25 cellular contexts compared by ENCODE assay signal in the genomic region with DNA sequence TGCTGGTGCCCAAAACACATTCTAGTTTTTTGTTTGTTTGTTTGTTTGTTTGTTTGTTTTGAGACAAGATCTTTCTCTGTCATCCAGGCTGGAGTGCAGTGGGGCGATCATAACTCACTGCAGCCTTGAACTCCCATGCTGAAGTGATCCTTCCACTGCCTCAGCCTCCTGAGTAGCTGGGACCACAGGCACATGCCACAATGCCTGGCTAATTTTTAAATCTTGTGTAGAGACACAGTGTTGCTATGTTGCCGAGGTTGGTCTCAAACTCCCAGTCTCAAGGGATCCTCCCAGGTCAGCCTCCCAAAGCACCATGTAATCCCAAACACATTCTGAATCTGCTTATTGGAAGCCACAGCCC. TPM values are rescaled to one million over a fixed set of nuclear protein-coding genes. Genes with fewer than 3 reads are reported as not detected.
DNase-seq lines count a peak whose midpoint lies in the region; ATAC-seq, FAIRE-seq and TF ChIP-seq lines count a peak whose summit lies in the region.
"Had no signal": no experiment of that assay in that cellular context is flagged by ENCODE, and none has a peak within 500 bp of the region (broad histone marks: within the 10 kb centered on the region; RNA-seq: fewer than 3 reads in every experiment).

No MANE protein-coding gene starts in this region.

- peak; percentile 37 to 52 for ATAC-seq in activated T-cell treated with anti-CD3 and anti-CD28 coated beads, Interleukin-2, amount 50 U/mL, for 72 hours (replicated peaks in 1 of 2)
- ATAC-seq in GM12878: no peak; the same call in 2 of the 3 replicates
- peak; percentile 49 for ATAC-seq in stimulated activated effector memory CD8-positive, alpha-beta T cell treated with anti-CD3 and anti-CD28 coated beads, Interleukin-12 subunit alpha, Interleukin-12 subunit beta, amount 100 ng/mL, for 72 hours
- ATAC-seq in effector memory CD8-positive, alpha-beta T cell (replicated peaks): no peak
- ATAC-seq: A549 had no signal

- BruUV-seq in GM12878 (replicated peaks; lab: Mats Ljungman, UMichigan): no TSS peak

- H3K4me3 ChIP-seq in GM12878: no peak overlapping the region
- H3K4me3 ChIP-seq in small intestine (ENCODE audit: low read depth in 1 of 2, low read length in 2 of 2): no peak overlapping the region
- H3K4me3 ChIP-seq: A549; BLaER1 treated with 17β-estradiol and CSF1 and Interleukin-3, amounts not matched to agents 10 nM and 100 nM; GM23248 had no signal

- peaks cover 25% of the 10 kb centered on the region for H3K4me1 Mint-ChIP-seq in activated T-cell treated with anti-CD3 and anti-CD28 coated beads, Interleukin-2, amount 50 U/mL, for 72 hours (ENCODE audit: low read depth)
- H3K4me1 Mint-ChIP-seq in stimulated activated effector memory CD8-positive, alpha-beta T cell treated with anti-CD3 and anti-CD28 coated beads, Interleukin-12 subunit alpha, Interleukin-12 subunit beta, amount 100 ng/mL, for 72 hours: peaks cover 20% of the 10 kb centered on the region
- no peaks in the 10 kb centered on the region for H3K4me1 Mint-ChIP-seq in effector memory CD8-positive, alpha-beta T cell (ENCODE audit: low read depth in 2 of 2)
- H3K4me1 Mint-ChIP-seq: CD14-positive monocyte; CD8-positive, alpha-beta memory T cell had no signal

- H3K27me3 ChIP-seq in GM12878 (replicated peaks in 1 of 2; ENCODE audit: control insufficient read depth in 2 of 2, insufficient read depth in 2 of 2, low read length in 1 of 2) (no peaks in the 10 kb centered on the region), small intestine (ENCODE audit: control insufficient read depth in 2 of 2, insufficient read depth in 2 of 2, low read length in 2 of 2) (no peaks in the 10 kb centered on the region)
- H3K27me3 ChIP-seq: BE2C; BLaER1 treated with 17β-estradiol and CSF1 and Interleukin-3, amounts not matched to agents 10 nM and 100 nM had no signal

- peaks cover 10 to 13% of the 10 kb centered on the region in 2 donors for H3K9me3 Mint-ChIP-seq in activated T-cell treated with anti-CD3 and anti-CD28 coated beads, Interleukin-2, amount 50 U/mL, for 72 hours
- H3K9me3 Mint-ChIP-seq in stimulated activated effector memory CD8-positive, alpha-beta T cell treated with anti-CD3 and anti-CD28 coated beads, Interleukin-12 subunit alpha, Interleukin-12 subunit beta, amount 100 ng/mL, for 72 hours: peaks cover 5% of the 10 kb centered on the region
- H3K9me3 Mint-ChIP-seq in effector memory CD8-positive, alpha-beta T cell: peaks cover 2 to 8% of the 10 kb centered on the region in 2 donors

- TF ChIP-seq POLR2A in GM12891 (IDR thresholded peaks at IDR 0.05; ENCODE audit: low read depth, low read length): no peak
- no peak for TF ChIP-seq POLR2A in GM12878 (IDR thresholded peaks at IDR 0.05; ENCODE audit: low read depth, low read length)

- TF ChIP-seq RAD21 in GM12878 (IDR thresholded peaks at IDR 0.05; ENCODE audit: insufficient read depth, low read depth, low read length): no peak

- RAD21 ChIA-PET in GM12878 (lab: Charles Lee; ENCODE audit: unreplicated experiment): no interaction called here

- H3K79me2 ChIP-seq in GM12878 (ENCODE audit: control insufficient read depth, insufficient read depth, low read length): no peaks in the 10 kb centered on the region

- peaks cover 14 to 22% of the 10 kb centered on the region in 2 donors for H3K36me3 Mint-ChIP-seq in activated T-cell treated with anti-CD3 and anti-CD28 coated beads, Interleukin-2, amount 50 U/mL, for 72 hours (ENCODE audit: insufficient read depth in 2 of 2)
- H3K36me3 Mint-ChIP-seq in stimulated activated effector memory CD8-positive, alpha-beta T cell treated with anti-CD3 and anti-CD28 coated beads, Interleukin-12 subunit alpha, Interleukin-12 subunit beta, amount 100 ng/mL, for 72 hours: peaks cover 48% of the 10 kb centered on the region
- no peaks in the 10 kb centered on the region for H3K36me3 Mint-ChIP-seq in effector memory CD8-positive, alpha-beta T cell (ENCODE audit: insufficient read depth)

- H3K4me3 Mint-ChIP-seq in activated T-cell treated with anti-CD3 and anti-CD28 coated beads, Interleukin-2, amount 50 U/mL, for 72 hours: no peak overlapping the region
- H3K4me3 Mint-ChIP-seq in stimulated activated effector memory CD8-positive, alpha-beta T cell treated with anti-CD3 and anti-CD28 coated beads, Interleukin-12 subunit alpha, Interleukin-12 subunit beta, amount 100 ng/mL, for 72 hours: no peak overlapping the region
- no peak overlapping the region for H3K4me3 Mint-ChIP-seq in effector memory CD8-positive, alpha-beta T cell
- H3K4me3 Mint-ChIP-seq: CD14-positive monocyte; CD4-positive, alpha-beta T cell; CD8-positive, alpha-beta memory T cell had no signal

- TF ChIP-seq CTCF in GM12878 (IDR thresholded peaks at IDR 0.05 in 2 of 3, conservative IDR thresholded peaks at IDR 0.05 in 1 of 3; ENCODE audit: control insufficient read depth in 2 of 3, extremely low read depth in 1 of 3, insufficient read depth in 1 of 3, low read depth in 3 of 3, low read length in 3 of 3): no peak

- in situ Hi-C loops in GM12878 (cut with MboI): no loop called here

- H3K9me3 ChIP-seq in GM12878 (replicated peaks; ENCODE audit: control insufficient read depth, insufficient read depth, low read length) (peaks cover 5% of the 10 kb centered on the region; the same call in 2 of the 3 replicates), small intestine (ENCODE audit: control insufficient read depth, low read depth) (no peaks in the 10 kb centered on the region)

- peak overlapping the region; percentile 52 for H3K27ac Mint-ChIP-seq in activated T-cell treated with anti-CD3 and anti-CD28 coated beads, Interleukin-2, amount 50 U/mL, for 72 hours
- peak overlapping the region; percentile 73 for H3K27ac Mint-ChIP-seq in stimulated activated effector memory CD8-positive, alpha-beta T cell treated with anti-CD3 and anti-CD28 coated beads, Interleukin-12 subunit alpha, Interleukin-12 subunit beta, amount 100 ng/mL, for 72 hours
- H3K27ac Mint-ChIP-seq in effector memory CD8-positive, alpha-beta T cell: no peak overlapping the region
- H3K27ac Mint-ChIP-seq: CD14-positive monocyte; CD4-positive, alpha-beta T cell had no signal

- H3K27me3 Mint-ChIP-seq in activated T-cell treated with anti-CD3 and anti-CD28 coated beads, Interleukin-2, amount 50 U/mL, for 72 hours (ENCODE audit: low read depth): peaks cover 7% of the 10 kb centered on the region
- H3K27me3 Mint-ChIP-seq in effector memory CD8-positive, alpha-beta T cell: peaks cover 0 to 38% of the 10 kb centered on the region in 2 donors

- H3K4me2 ChIP-seq in GM12878 (ENCODE audit: control insufficient read depth, insufficient read depth): no peak overlapping the region
- H3K4me2 ChIP-seq: A549; BLaER1 treated with 17β-estradiol and CSF1 and Interleukin-3, amounts not matched to agents 10 nM and 100 nM had no signal

- WGBS in GM12878 (ENCODE audit: insufficient coverage, insufficient replicate concordance, low lambda C conversion rate, missing lambda C conversion rate): 29% methylated on average over 2 of the region's 2 CpGs
- 68 to 95% (median 93%) methylated on average over 2 of the region's 2 CpGs for WGBS in small intestine, 3 donors

- H4K20me1 ChIP-seq in GM12878 (ENCODE audit: control insufficient read depth, insufficient read depth): no peaks in the 10 kb centered on the region
- H4K20me1 ChIP-seq: BLaER1 treated with 17β-estradiol and CSF1 and Interleukin-3, amounts not matched to agents 10 nM and 100 nM had no signal

- no peak overlapping the region for H3K9ac ChIP-seq in GM12878 (ENCODE audit: control insufficient read depth, insufficient read depth, low read length)
- H3K9ac ChIP-seq: BLaER1 treated with 17β-estradiol and CSF1 and Interleukin-3, amounts not matched to agents 10 nM and 100 nM; GM23248 had no signal

- POLR2A ChIA-PET in GM12878 (lab: Charles Lee): no interaction called here

- no peak overlapping the region for H3K27ac ChIP-seq in GM12878 (ENCODE audit: control insufficient read depth, insufficient read depth)
- H3K27ac ChIP-seq in small intestine (ENCODE audit: low read depth in 1 of 2, low read length in 1 of 2): no peak overlapping the region
- H3K27ac ChIP-seq: A549; BLaER1 treated with 17β-estradiol and CSF1 and Interleukin-3, amounts not matched to agents 10 nM and 100 nM; GM23248 had no signal

- CTCF ChIA-PET in GM12878 (lab: Yijun Ruan, JAX): interaction anchor here (1.0 to 1.2 kb wide), 2 partner anchors 9 to 59 kb away, joined by 3 to 5 read pairs; no protein-coding TSS in a partner anchor

- no peaks in the 10 kb centered on the region for H3K36me3 ChIP-seq in GM12878 (ENCODE audit: control insufficient read depth in 2 of 2, insufficient read depth in 2 of 2, low read length in 1 of 2)
- H3K36me3 ChIP-seq in small intestine (ENCODE audit: control insufficient read depth in 2 of 2, insufficient read depth in 2 of 2, low read length in 2 of 2): no peaks in the 10 kb centered on the region
- H3K36me3 ChIP-seq: BE2C had no signal

- SMC1A ChIA-PET in GM12878 (lab: Charles Lee; ENCODE audit: uncharacterized antibody, unreplicated experiment): no interaction called here

- TF ChIP-seq EP300 in GM12878 (IDR thresholded peaks at IDR 0.05; ENCODE audit: borderline replicate concordance in 1 of 2, control insufficient read depth in 1 of 2, low read depth in 2 of 2, low read length in 2 of 2): no peak

- intact Hi-C loops in GM12878 (cut with micrococcal nuclease; ENCODE audit: unreplicated experiment): no loop called here

- H3K4me1 ChIP-seq in GM12878 (ENCODE audit: control insufficient read depth, insufficient read depth, low read length) (no peaks in the 10 kb centered on the region; the same call in 1 of the 2 replicates), small intestine (ENCODE audit: control insufficient read depth in 2 of 2, insufficient read depth in 1 of 2, low read depth in 1 of 2, low read length in 1 of 2) (no peaks in the 10 kb centered on the region)
- H3K4me1 ChIP-seq: BE2C had no signal

- FAIRE-seq in GM12891 (lab: Jason Lieb, UNC): peak; percentile 33
- peak; percentile 23 for FAIRE-seq in GM12878 (lab: Jason Lieb, UNC)
- FAIRE-seq in small intestine (lab: Jason Lieb, UNC): no peak
- FAIRE-seq: A549, D721Med, H1 had no signal

- H2AFZ ChIP-seq in GM12878 (ENCODE audit: control insufficient read depth, low read depth, low read length): no peak overlapping the region
- H2AFZ ChIP-seq: GM23248 had no signal

- no peak for DNase-seq in activated T-cell treated with anti-CD3 and anti-CD28 coated beads, Interleukin-2, amount 50 U/mL, for 72 hours
- no peak for DNase-seq in activated T-cell treated with anti-CD3 and anti-CD28 coated beads, Interleukin-2, amount 50 U/mL, for 48 hours
- DNase-seq in GM12891 (ENCODE audit: insufficient read length, low spot score): no peak
- DNase-seq in GM12878 (ENCODE audit: low read depth, low spot score): no peak
- DNase-seq in stimulated activated effector memory CD8-positive, alpha-beta T cell treated with anti-CD3 and anti-CD28 coated beads, Interleukin-12 subunit alpha, Interleukin-12 subunit beta, amount 100 ng/mL, for 72 hours (ENCODE audit: low spot score in 2 of 2): no peak
- DNase-seq in effector memory CD8-positive, alpha-beta T cell: no peak
- DNase-seq in small intestine: no peak
- DNase-seq: 8988T; ACHN; AML-193; BE2C; CD4-positive, alpha-beta T cell; CD8-positive, alpha-beta memory T cell; DMS 273 treated with DMSO at 0.1 percent for 48 hours; DMS79; EL; GDM1; GM23248; H7; HCEC 1CT had no signal

RNA-seq across cellular contexts. Expression of gene PLA2G4C, which starts 15.8 kb away (rescaled TPM):
- 10 to 100 TPM; 13.7 to 23.9 TPM for total RNA-seq in activated T-cell treated with anti-CD3 and anti-CD28 coated beads, Interleukin-2, amount 50 U/mL, for 72 hours
- 3.1 TPM for polyA plus RNA-seq in GM12891 (2012; ENCODE audit: low read depth, missing spikeins)
- total RNA-seq in GM12878 (2013; cell fraction: nucleolus; rRNA removed): 64.9 and 70.4 TPM in 2 replicates
- 1.1 and 1.3 TPM in 2 replicates for total RNA-seq in GM12878 (2014; rRNA removed)
- 1.1 and 2.4 TPM in 2 replicates for total RNA-seq in GM12878 (2014; rRNA removed; fragmentation: Illumina TruSeq; extraction: Trizol)
- 2.3 and 2.7 TPM in 2 replicates for total RNA-seq in GM12878 (2021)
- polyA plus RNA-seq in GM12878 (2011; ENCODE audit: low read depth): 3.0 TPM
- polyA plus RNA-seq in GM12878 (2011; rRNA removed): 3.6 and 5.6 TPM in 2 replicates
- 3.8 and 5.5 TPM in 2 replicates for polyA plus RNA-seq in GM12878 (2011; cell fraction: cytosol; rRNA removed)
- 7.1 and 13.6 TPM in 2 replicates for polyA plus RNA-seq in GM12878 (2011; cell fraction: nucleus; rRNA removed)
- polyA plus RNA-seq in GM12878 (2012): 3.5 and 3.9 TPM in 2 replicates
- 0.35 and 1.1 TPM in 2 replicates for polyA plus RNA-seq in GM12878 (2014; fragmentation: Illumina TruSeq; extraction: Trizol)
- under 1 TPM; 0.53 to 0.64 TPM for polyA plus RNA-seq in GM12878 (2014; fragmentation: Nextera tagmentation; extraction: Ambion mirVana)
- polyA plus RNA-seq in GM12878 (2014; rRNA removed): 1.0 and 1.4 TPM in 2 replicates
- polyA plus RNA-seq in GM12878 (2016; fragmentation: Nextera tagmentation; extraction: Ambion mirVana): 1 to 10 TPM in 1 of 2 experiments, under 1 TPM in 1; 0.92 to 2.2 TPM
- 8.5 and 10.4 TPM in 2 replicates for polyA minus RNA-seq in GM12878 (2011; rRNA and poly(A)+ RNA removed)
- polyA minus RNA-seq in GM12878 (2011; cell fraction: cytosol; rRNA and poly(A)+ RNA removed): 2.1 and 4.2 TPM in 2 replicates
- polyA minus RNA-seq in GM12878 (2011; cell fraction: nucleus; rRNA and poly(A)+ RNA removed): 6.2 and 6.9 TPM in 2 replicates
- 10 to 100 TPM in 2 of 3 donors, 1 to 10 TPM in 1; 6.1 to 29.2 (median 16.8) TPM for polyA plus RNA-seq in small intestine
- total RNA-seq: H7 had no signal
- polyA plus RNA-seq: CD8-positive, alpha-beta memory T cell had no signal

RNA-seq across cellular contexts. Expression of gene CABP5, which starts 50.9 kb away (rescaled TPM):
- not detected for total RNA-seq in activated T-cell treated with anti-CD3 and anti-CD28 coated beads, Interleukin-2, amount 50 U/mL, for 72 hours
- polyA plus RNA-seq in GM12891 (2012; ENCODE audit: low read depth, missing spikeins): not detected
- not detected in 2 replicates for total RNA-seq in GM12878 (2013; cell fraction: nucleolus; rRNA removed)
- total RNA-seq in GM12878 (2014; rRNA removed): not detected in 2 replicates
- not detected in 2 replicates for total RNA-seq in GM12878 (2014; rRNA removed; fragmentation: Illumina TruSeq; extraction: Trizol)
- not detected in 2 replicates for total RNA-seq in GM12878 (2021)
- not detected for polyA plus RNA-seq in GM12878 (2011; ENCODE audit: low read depth)
- polyA plus RNA-seq in GM12878 (2011; rRNA removed): not detected in 2 replicates
- polyA plus RNA-seq in GM12878 (2011; cell fraction: cytosol; rRNA removed): not detected in 2 replicates
- not detected in 2 replicates for polyA plus RNA-seq in GM12878 (2011; cell fraction: nucleus; rRNA removed)
- polyA plus RNA-seq in GM12878 (2012): not detected in 2 replicates
- not detected in 2 replicates for polyA plus RNA-seq in GM12878 (2014; fragmentation: Illumina TruSeq; extraction: Trizol)
- polyA plus RNA-seq in GM12878 (2014; fragmentation: Nextera tagmentation; extraction: Ambion mirVana): not detected
- polyA plus RNA-seq in GM12878 (2014; rRNA removed): not detected in 2 replicates
- not detected for polyA plus RNA-seq in GM12878 (2016; fragmentation: Nextera tagmentation; extraction: Ambion mirVana)
- not detected in 2 replicates for polyA minus RNA-seq in GM12878 (2011; rRNA and poly(A)+ RNA removed)
- not detected in 2 replicates for polyA minus RNA-seq in GM12878 (2011; cell fraction: cytosol; rRNA and poly(A)+ RNA removed)
- not detected in 2 replicates for polyA minus RNA-seq in GM12878 (2011; cell fraction: nucleus; rRNA and poly(A)+ RNA removed)
- polyA plus RNA-seq in small intestine: not detected
- total RNA-seq: CD4-positive, alpha-beta T cell; CD8-positive, alpha-beta memory T cell; GM23248; H1; H7 had no signal
- polyA plus RNA-seq: A549; CD8-positive, alpha-beta memory T cell; GM23248; H1 had no signal

Comparison
In these comparisons a context has a peak if more than half of its experiments do, and no peak if none do; other contexts are left out.
1. ATAC-seq: peak in activated T-cell treated with anti-CD3 and anti-CD28 coated beads, Interleukin-2, amount 50 U/mL, for 72 hours (2 of 2) and stimulated activated effector memory CD8-positive, alpha-beta T cell treated with anti-CD3 and anti-CD28 coated beads, Interleukin-12 subunit alpha, Interleukin-12 subunit beta, amount 100 ng/mL, for 72 hours (single experiment); none in GM12878 (single experiment) and effector memory CD8-positive, alpha-beta T cell (single experiment).
2. H3K27ac Mint-ChIP-seq: peak in activated T-cell treated with anti-CD3 and anti-CD28 coated beads, Interleukin-2, amount 50 U/mL, for 72 hours (single experiment) and stimulated activated effector memory CD8-positive, alpha-beta T cell treated with anti-CD3 and anti-CD28 coated beads, Interleukin-12 subunit alpha, Interleukin-12 subunit beta, amount 100 ng/mL, for 72 hours (single experiment); none in effector memory CD8-positive, alpha-beta T cell (0 of 2).